ENCODE assay signal across 9 cellular contexts in genomic region chr2:37655442-37655841, GRCh38. TPM values are rescaled to one million over a fixed set of nuclear protein-coding genes. Genes with fewer than 3 reads are reported as not detected.
DNase-seq lines count a peak whose midpoint lies in the region; ATAC-seq, FAIRE-seq and TF ChIP-seq lines count a peak whose summit lies in the region.
"Had no signal": no experiment of that assay in that cellular context is flagged by ENCODE, and none has a peak within 500 bp of the region (broad histone marks: within the 10 kb centered on the region; RNA-seq: fewer than 3 reads in every experiment).

No MANE protein-coding gene starts in this region.

- POLR2A ChIA-PET in activated B cell treated with CpG ODN at 0.5 μM for 24 hours (lab: Charles Lee) = interaction anchor here (0.6 to 8.1 kb wide), 6 partner anchors 10 to 241 kb away, joined by 3 to 106 read pairs (median 6); partner anchors contain the start of gene CDC42EP3

- no peaks in the 10 kb centered on the region; the same call in 1 of the 2 replicates for H3K36me3 ChIP-seq in iPS-20b (ENCODE audit: insufficient read depth, low read depth, low read length)
- no peaks in the 10 kb centered on the region for H3K36me3 ChIP-seq in tibial artery
- H3K36me3 ChIP-seq in ovary = no peaks in the 10 kb centered on the region

- 46 to 53% (median 49%) methylated on average over 2 of the region's 2 CpGs for WGBS in ovary, 3 donors

- H3K27ac ChIP-seq in iPS-20b (ENCODE audit: low read length) (no peak overlapping the region), tibial artery (peak overlapping the region; percentile 66 to 71), ovary (no peak overlapping the region)

- H3K27me3 ChIP-seq in iPS-20b (ENCODE audit: insufficient read depth, low read length) (0 out of 2 replicates have a peak, but pooled peaks cover 8% of the 10 kb centered on the region), tibial artery (no peaks in the 10 kb centered on the region), ovary (no peaks in the 10 kb centered on the region)

- no peak for ATAC-seq in activated B cell treated with CpG ODN at 0.5 μM for 24 hours (ENCODE audit: low read depth)

- peak overlapping the region; percentile 47 for H3K4me3 Mint-ChIP-seq in activated naive CD4-positive, alpha-beta T cell treated with anti-CD3 and anti-CD28 coated beads, Interleukin-2, amount 50 U/mL, for 24 hours
- H3K4me3 Mint-ChIP-seq in activated B cell treated with CpG ODN at 0.5 μM for 24 hours = peak overlapping the region; percentile 67

- no peak for FAIRE-seq in GM19239 (lab: Jason Lieb, UNC)
- FAIRE-seq: colon had no signal

- H3K27ac Mint-ChIP-seq in activated naive CD4-positive, alpha-beta T cell treated with anti-CD3 and anti-CD28 coated beads, Interleukin-2, amount 50 U/mL, for 24 hours = peak overlapping the region; percentile 66
- peak overlapping the region; percentile 78 for H3K27ac Mint-ChIP-seq in activated B cell treated with CpG ODN at 0.5 μM for 24 hours

- no peaks in the 10 kb centered on the region for H3K9me3 Mint-ChIP-seq in activated naive CD4-positive, alpha-beta T cell treated with anti-CD3 and anti-CD28 coated beads, Interleukin-2, amount 50 U/mL, for 24 hours
- H3K9me3 Mint-ChIP-seq in activated B cell treated with CpG ODN at 0.5 μM for 24 hours = no peaks in the 10 kb centered on the region

- H3K9ac ChIP-seq in iPS-20b (ENCODE audit: low read depth, low read length) = no peak overlapping the region

- CTCF ChIA-PET in activated B cell treated with CpG ODN at 0.5 μM for 24 hours (lab: Charles Lee) = interaction anchor here (1.3 kb wide), 1 partner anchor 240 kb away, joined by 5 read pairs; no protein-coding TSS in a partner anchor

- H3K36me3 Mint-ChIP-seq in activated naive CD4-positive, alpha-beta T cell treated with anti-CD3 and anti-CD28 coated beads, Interleukin-2, amount 50 U/mL, for 24 hours = peaks cover 11% of the 10 kb centered on the region
- peaks cover 12% of the 10 kb centered on the region for H3K36me3 Mint-ChIP-seq in activated B cell treated with CpG ODN at 0.5 μM for 24 hours (ENCODE audit: low read depth)

- no peaks in the 10 kb centered on the region for H3K27me3 Mint-ChIP-seq in activated naive CD4-positive, alpha-beta T cell treated with anti-CD3 and anti-CD28 coated beads, Interleukin-2, amount 50 U/mL, for 24 hours
- no peaks in the 10 kb centered on the region for H3K27me3 Mint-ChIP-seq in activated B cell treated with CpG ODN at 0.5 μM for 24 hours

- DNase-seq in activated naive CD4-positive, alpha-beta T cell treated with Interleukin-2 at 50 U/mL for 16 hours = no peak
- DNase-seq in activated B cell treated with CpG ODN at 0.5 μM for 24 hours (no peak), tibial artery (no peak), ovary (no peak), GM19239 (ENCODE audit: insufficient read length, low spot score) (no peak), NCI-H146 treated with DMSO at 0.1 percent for 48 hours (lab: John Stamatoyannopoulos, UW; ENCODE audit: unreplicated experiment) (no peak)

- TF ChIP-seq CTCF in activated B cell treated with CpG ODN at 0.5 μM for 24 hours (IDR thresholded peaks at IDR 0.05) (no peak), tibial artery (IDR thresholded peaks at IDR 0.05) (no peak), ovary (IDR thresholded peaks at IDR 0.05) (no peak)

- H3K4me3 ChIP-seq in iPS-20b (ENCODE audit: low read length) = peak overlapping the region; percentile 55
- H3K4me3 ChIP-seq in tibial artery = no peak overlapping the region
- H3K4me3 ChIP-seq in ovary = no peak overlapping the region

- H3K4me1 ChIP-seq in iPS-20b (ENCODE audit: insufficient read depth, low read length) (peaks cover 72% of the 10 kb centered on the region), tibial artery (peaks cover 0 to 100% (median 55%) of the 10 kb centered on the region in 4 donors), ovary (ENCODE audit: insufficient read depth) (peaks cover 11% of the 10 kb centered on the region)

- H3K9me3 ChIP-seq in iPS-20b (ENCODE audit: insufficient read depth, low read depth, low read length) = no peaks in the 10 kb centered on the region
- no peaks in the 10 kb centered on the region for H3K9me3 ChIP-seq in tibial artery
- no peaks in the 10 kb centered on the region for H3K9me3 ChIP-seq in ovary

- no peak for TF ChIP-seq EP300 in ovary (IDR thresholded peaks at IDR 0.05)

- H3K4me1 Mint-ChIP-seq in activated naive CD4-positive, alpha-beta T cell treated with anti-CD3 and anti-CD28 coated beads, Interleukin-2, amount 50 U/mL, for 24 hours = peaks cover 86% of the 10 kb centered on the region
- H3K4me1 Mint-ChIP-seq in activated B cell treated with CpG ODN at 0.5 μM for 24 hours = peaks cover 94% of the 10 kb centered on the region

- intact Hi-C loops in activated B cell treated with CpG ODN at 0.5 μM for 24 hours (cut with micrococcal nuclease) = loop anchor here (1.0 to 2.0 kb wide), 2 partner anchors 15 to 101 kb away; no protein-coding TSS in a partner anchor
- intact Hi-C loops in tibial artery (cut with DNase I; ENCODE audit: low total_unique reads) = no loop called here
- intact Hi-C loops in ovary (cut with DNase I) = no loop called here

- no peak for TF ChIP-seq POLR2A in ovary (IDR thresholded peaks at IDR 0.05)

RNA-seq across cellular contexts. Expression of gene CDC42EP3, which starts 16.0 kb away (rescaled TPM):
- 33.2 and 33.3 TPM in 2 replicates for total RNA-seq in activated B cell treated with CpG ODN at 0.5 μM for 24 hours
- total RNA-seq in ovary = 10 to 100 TPM; 12.0 to 82.7 (median 22.3) TPM
- polyA plus RNA-seq in ovary = 10 to 100 TPM; 27.6 to 40.3 TPM

Comparison
In these comparisons a context has a peak if more than half of its experiments do, and no peak if none do; other contexts are left out.
1. H3K27ac ChIP-seq: peak in tibial artery (2 of 2); none in iPS-20b (single experiment) and ovary (0 of 2).